8 cellular contexts compared by ENCODE assay signal in the genomic region with DNA sequence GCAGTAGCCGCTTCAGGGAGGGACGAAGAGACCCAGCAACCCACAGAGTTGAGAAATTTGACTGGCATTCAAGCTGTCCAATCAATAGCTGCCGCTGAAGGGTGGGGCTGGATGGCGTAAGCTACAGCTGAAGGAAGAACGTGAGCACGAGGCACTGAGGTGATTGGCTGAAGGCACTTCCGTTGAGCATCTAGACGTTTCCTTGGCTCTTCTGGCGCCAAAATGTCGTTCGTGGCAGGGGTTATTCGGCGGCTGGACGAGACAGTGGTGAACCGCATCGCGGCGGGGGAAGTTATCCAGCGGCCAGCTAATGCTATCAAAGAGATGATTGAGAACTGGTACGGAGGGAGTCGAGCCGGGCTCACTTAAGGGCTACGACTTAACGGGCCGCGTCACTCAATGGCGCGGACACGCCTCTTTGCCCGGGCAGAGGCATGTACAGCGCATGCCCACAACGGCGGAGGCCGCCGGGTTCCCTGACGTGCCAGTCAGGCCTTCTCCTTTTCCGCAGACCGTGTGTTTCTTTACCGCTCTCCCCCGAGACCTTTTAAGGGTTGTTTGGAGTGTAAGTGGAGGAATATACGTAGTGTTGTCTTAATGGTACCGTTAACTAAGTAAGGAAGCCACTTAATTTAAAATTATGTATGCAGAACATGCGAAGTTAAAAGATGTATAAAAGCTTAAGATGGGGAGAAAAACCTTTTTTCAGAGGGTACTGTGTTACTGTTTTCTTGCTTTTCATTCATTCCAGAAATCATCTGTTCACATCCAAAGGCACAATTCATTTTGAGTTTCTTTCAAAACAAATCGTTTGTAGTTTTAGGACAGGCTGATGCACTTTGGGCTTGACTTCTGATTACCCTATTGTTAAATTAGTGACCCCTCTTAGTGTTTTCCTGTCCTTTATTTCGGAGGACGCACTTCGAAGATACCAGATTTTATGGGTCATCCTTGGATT. TPM values are rescaled to one million over a fixed set of nuclear protein-coding genes. Genes with fewer than 3 reads are reported as not detected.
DNase-seq lines count a peak whose midpoint lies in the region; ATAC-seq and TF ChIP-seq lines count a peak whose summit lies in the region.

A gene (plus strand): TSS at position 193 of the 958 bp plus-strand sequence. CDS start 30 bp downstream, at position 223.

- peaks cover 21 to 38% (median 35%) of the 10 kb centered on the region in 4 donors for H3K36me3 ChIP-seq in stomach

- peak in 1 of 4 donors; percentile 47 for TF ChIP-seq POLR2A in stomach (IDR thresholded peaks at IDR 0.05)

- TF ChIP-seq CTCF in CD4-positive, alpha-beta T cell (IDR thresholded peaks at IDR 0.05) = no peak
- TF ChIP-seq CTCF in natural killer cell (IDR thresholded peaks at IDR 0.05) (no peak), stomach (IDR thresholded peaks at IDR 0.05) (peak in 1 of 7 experiments; percentile 12)

- DNase-seq in CD4-positive, alpha-beta T cell = peak; percentile 91 to 100 (median 97)
- DNase-seq in HuH-7 (ENCODE audit: low spot score) (peak; percentile 89), fibroblast of gingiva (ENCODE audit: low read depth) (peak; percentile 100), natural killer cell (peak; percentile 96), stomach (peak; percentile 100), SHP77 (lab: John Stamatoyannopoulos, UW) (no peak)
- DNase-seq in activated CD8-positive, alpha-beta memory T cell treated with anti-CD3 and anti-CD28 coated beads, Interleukin-2, amount 50 U/mL, for 48 hours = peak; percentile 96

- peaks cover 45% of the 10 kb centered on the region for H3K36me3 Mint-ChIP-seq in CD4-positive, alpha-beta T cell (ENCODE audit: low read depth)
- peaks cover 16% of the 10 kb centered on the region for H3K36me3 Mint-ChIP-seq in natural killer cell

- TF ChIP-seq EP300 in stomach (IDR thresholded peaks at IDR 0.05) = peak; percentile 38

- H3K9me3 Mint-ChIP-seq in CD4-positive, alpha-beta T cell = no peaks in the 10 kb centered on the region
- no peaks in the 10 kb centered on the region for H3K9me3 Mint-ChIP-seq in natural killer cell

- no peaks in the 10 kb centered on the region for H3K27me3 Mint-ChIP-seq in CD4-positive, alpha-beta T cell
- no peaks in the 10 kb centered on the region for H3K27me3 Mint-ChIP-seq in natural killer cell (ENCODE audit: low read depth in 2 of 2)

- H3K4me3 Mint-ChIP-seq in CD4-positive, alpha-beta T cell = no peak within 1 kb of the TSS
- H3K4me3 Mint-ChIP-seq in natural killer cell = no peak within 1 kb of the TSS

- CTCF ChIA-PET in CD4-positive, alpha-beta T cell (lab: Charles Lee) = interaction anchor here (0.8 to 4.5 kb wide), 6 partner anchors 24 to 125 kb away, joined by 3 to 20 read pairs (median 5); no protein-coding TSS in a partner anchor

- H3K4me1 ChIP-seq in stomach = peaks cover 33 to 48% (median 44%) of the 10 kb centered on the region in 4 donors

- intact Hi-C loops in CD4-positive, alpha-beta T cell (cut with DNase I, micrococcal nuclease) = loop anchor here (2.0 to 10.0 kb wide), 3 partner anchors 81 to 1141 kb away; a partner anchor contains a TSS
- intact Hi-C loops in natural killer cell (cut with micrococcal nuclease) = loop anchor here (1.0 to 2.0 kb wide), 4 partner anchors 49 to 1143 kb away; a partner anchor contains a TSS
- intact Hi-C loops in stomach (cut with DNase I; ENCODE audit: low total_unique reads) = no loop called here

- peaks cover 34% of the 10 kb centered on the region for H3K4me1 Mint-ChIP-seq in CD4-positive, alpha-beta T cell (ENCODE audit: low read depth)
- peaks cover 20 to 25% of the 10 kb centered on the region in 2 donors for H3K4me1 Mint-ChIP-seq in natural killer cell

- peak within 1 kb of the TSS; percentile 52 to 70 (median 64) for H3K4me3 ChIP-seq in stomach

- POLR2A ChIA-PET in CD4-positive, alpha-beta T cell (lab: Charles Lee) = interaction anchor here (0.6 to 4.0 kb wide), 32 partner anchors 8 to 1528 kb away, joined by 3 to 67 read pairs (median 4); a partner anchor contains a TSS

- WGBS in stomach, 5 donors = 1 to 2% (median 1%) methylated on average over 33 to 47 of the region's 47 CpGs

- peak; percentile 82 for ATAC-seq in CD4-positive, alpha-beta T cell (ENCODE audit: poor library complexity)
- ATAC-seq in GM21447 (IDR thresholded peaks at IDR 0.05; ENCODE audit: unreplicated experiment) (peak; percentile 89), natural killer cell (peak; percentile 83 to 94 (median 84))

- no peak within 1 kb of the TSS for H3K27ac Mint-ChIP-seq in CD4-positive, alpha-beta T cell
- no peak within 1 kb of the TSS for H3K27ac Mint-ChIP-seq in natural killer cell

- H3K27ac ChIP-seq in CD4-positive, alpha-beta T cell (ENCODE audit: low read depth, low read length) = peak within 1 kb of the TSS; percentile 98
- H3K27ac ChIP-seq in stomach = peak within 1 kb of the TSS; percentile 97 to 99 (median 98)

- H3K27me3 ChIP-seq in CD4-positive, alpha-beta T cell (ENCODE audit: control insufficient read depth, insufficient read depth, low read length) = no peaks in the 10 kb centered on the region
- no peaks in the 10 kb centered on the region for H3K27me3 ChIP-seq in stomach

- H3K9me3 ChIP-seq in CD4-positive, alpha-beta T cell (ENCODE audit: control insufficient read depth, low read length) = no peaks in the 10 kb centered on the region
- H3K9me3 ChIP-seq in stomach = no peaks in the 10 kb centered on the region

RNA-seq across cellular contexts. Expression of the gene that starts here (rescaled TPM):
- total RNA-seq in CD4-positive, alpha-beta T cell = 10 to 100 TPM; 18.9 to 23.8 TPM
- total RNA-seq in natural killer cell (10 to 100 TPM; 26.9 to 42.6 (median 27.3) TPM), stomach (100 to 1,000 TPM in 1 of 5 donors, 10 to 100 TPM in 3, 1 to 10 TPM in 1; 6.4 to 129 (median 60.7) TPM)
- 10 to 100 TPM; 13.2 to 17.6 (median 13.7) TPM for polyA plus RNA-seq in stomach

Comparison
In these comparisons a context has a peak if more than half of its experiments do, and no peak if none do; other contexts are left out.
1. DNase-seq: peak in CD4-positive, alpha-beta T cell (10 of 10), HuH-7 (single experiment), activated CD8-positive, alpha-beta memory T cell treated with anti-CD3 and anti-CD28 coated beads, Interleukin-2, amount 50 U/mL, for 48 hours (single experiment), fibroblast of gingiva (single experiment), natural killer cell (single experiment) and stomach (single experiment); none in SHP77 (0 of 2).
2. Peak in every context shown above with its lines, with median percentiles within 50 percentile points of each other: ATAC-seq.